ENCODE assay signal across 6 cellular contexts in genomic region chr10:118365702-118366101, GRCh38.
"Had no signal": no experiment of that assay in that cellular context is flagged by ENCODE, and none has a peak within 500 bp of the region (broad histone marks: within the 10 kb centered on the region; RNA-seq: fewer than 3 reads in every experiment).

No MANE protein-coding gene starts in this region.

- DNase-seq: H9, HCEC 1CT, HFFc6 had no signal

- ATAC-seq: GM23338, HepG2 had no signal

- H3K27ac ChIP-seq: HL-60 had no signal

- H3K4me3 ChIP-seq: GM23338 had no signal
